ENCODE assay signal across 12 cellular contexts in the genomic region with DNA sequence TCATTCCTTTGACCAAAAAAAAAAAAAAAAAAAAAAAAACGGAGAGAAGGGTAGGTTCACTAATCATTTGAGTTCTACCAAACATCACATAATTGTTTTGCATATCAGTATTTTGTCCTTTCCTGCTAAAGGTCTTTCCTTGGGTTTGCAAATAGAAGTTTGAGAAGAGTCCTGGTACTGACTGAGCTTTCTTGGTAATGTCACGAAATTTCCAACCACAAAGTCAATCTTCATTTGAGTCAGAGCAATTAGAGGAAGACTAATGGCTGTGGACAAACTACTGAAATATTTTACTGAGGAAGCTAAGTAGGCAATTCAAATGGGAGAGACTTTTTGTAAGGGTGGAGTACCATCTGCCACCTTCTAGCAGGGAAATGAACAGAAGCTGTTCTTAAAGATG. TPM values are rescaled to one million over a fixed set of nuclear protein-coding genes. Genes with fewer than 3 reads are reported as not detected.
DNase-seq lines count a peak whose midpoint lies in the region; ATAC-seq and TF ChIP-seq lines count a peak whose summit lies in the region.
"Had no signal": no experiment of that assay in that cellular context is flagged by ENCODE, and none has a peak within 500 bp of the region (broad histone marks: within the 10 kb centered on the region; RNA-seq: fewer than 3 reads in every experiment).

No MANE protein-coding gene starts in this region.

- H3K4me3 Mint-ChIP-seq in central memory CD8-positive, alpha-beta T cell: peak overlapping the region; percentile 25

- H3K27me3 Mint-ChIP-seq in central memory CD8-positive, alpha-beta T cell: no peaks in the 10 kb centered on the region

- H3K27ac Mint-ChIP-seq in central memory CD8-positive, alpha-beta T cell (ENCODE audit: low read depth): no peak overlapping the region

- no peaks in the 10 kb centered on the region for H3K36me3 ChIP-seq in psoas muscle (ENCODE audit: insufficient read depth in 1 of 2, low read depth in 1 of 2)
- H3K36me3 ChIP-seq: pancreas had no signal

- ATAC-seq in GM18502 (IDR thresholded peaks at IDR 0.05; ENCODE audit: poor library complexity, unreplicated experiment) (peak; percentile 68), GM19463 (IDR thresholded peaks at IDR 0.05; ENCODE audit: unreplicated experiment) (peak; percentile 75), psoas muscle (no peak)
- ATAC-seq in central memory CD8-positive, alpha-beta T cell (replicated peaks; ENCODE audit: extremely low read depth, poor library complexity, severe bottlenecking): no peak
- ATAC-seq: pancreas had no signal

- peaks cover 0 to 12% (median 0%) of the 10 kb centered on the region in 3 donors for H3K27me3 ChIP-seq in psoas muscle (ENCODE audit: insufficient read depth in 3 of 3, low read length in 2 of 3)

- H3K4me3 ChIP-seq in psoas muscle: no peak overlapping the region
- H3K4me3 ChIP-seq: pancreas had no signal

- H3K4me1 ChIP-seq in psoas muscle: no peaks in the 10 kb centered on the region
- H3K4me1 ChIP-seq: pancreas had no signal

- intact Hi-C loops in psoas muscle (cut with DNase I): no loop called here

- TF ChIP-seq CTCF in psoas muscle (IDR thresholded peaks at IDR 0.05): no peak

- no peak overlapping the region for H3K27ac ChIP-seq in psoas muscle
- H3K27ac ChIP-seq: pancreas had no signal

- no peaks in the 10 kb centered on the region for H3K9me3 ChIP-seq in psoas muscle
- H3K9me3 ChIP-seq: pancreas had no signal

- peak; percentile 26 to 79 for DNase-seq in NOMO-1 (lab: John Stamatoyannopoulos, UW; ENCODE audit: unreplicated experiment in 2 of 2)
- no peak for DNase-seq in central memory CD8-positive, alpha-beta T cell (ENCODE audit: low spot score in 2 of 2)
- DNase-seq in activated effector memory CD4-positive, alpha-beta T cell treated with anti-CD3 and anti-CD28 coated beads, Interleukin-2, amount 50 U/mL, for 16 hours: no peak
- no peak for DNase-seq in activated CD8-positive, alpha-beta memory T cell treated with anti-CD3 and anti-CD28 coated beads for 24 hours
- DNase-seq in psoas muscle: no peak
- DNase-seq: mesenchymal stem cell; NCI-H187; pancreas; stimulated activated CD4-positive, alpha-beta T cell treated with anti-CD3 and anti-CD28 coated beads, Interleukin-1b, Interleukin-23, amount 100 ng/mL, for 48 hours had no signal

- peaks cover 53% of the 10 kb centered on the region for H3K4me1 Mint-ChIP-seq in central memory CD8-positive, alpha-beta T cell

- peaks cover 2% of the 10 kb centered on the region for H3K36me3 Mint-ChIP-seq in central memory CD8-positive, alpha-beta T cell (ENCODE audit: insufficient read depth)

- WGBS in psoas muscle, 3 donors: 49 to 94% (median 90%) methylated on average over 2 of the region's 2 CpGs

- H3K9me3 Mint-ChIP-seq in central memory CD8-positive, alpha-beta T cell: peaks cover 5% of the 10 kb centered on the region

RNA-seq across cellular contexts. Expression of gene CD40LG, which starts 21.7 kb away (rescaled TPM):
- under 1 TPM in 1 of 4 donors, not detected in 3; 0.25 TPM for total RNA-seq in psoas muscle
- polyA plus RNA-seq in psoas muscle: not detected
- total RNA-seq: cardiac septum had no signal
- polyA plus RNA-seq: pancreas had no signal

Comparison
In these comparisons a context has a peak if more than half of its experiments do, and no peak if none do; other contexts are left out.
1. ATAC-seq: peak in GM18502 (single experiment) and GM19463 (single experiment); none in central memory CD8-positive, alpha-beta T cell (single experiment) and psoas muscle (0 of 4).
2. DNase-seq: peak in NOMO-1 (2 of 2); none in central memory CD8-positive, alpha-beta T cell (0 of 2), activated effector memory CD4-positive, alpha-beta T cell treated with anti-CD3 and anti-CD28 coated beads, Interleukin-2, amount 50 U/mL, for 16 hours (single experiment), activated CD8-positive, alpha-beta memory T cell treated with anti-CD3 and anti-CD28 coated beads for 24 hours (single experiment) and psoas muscle (0 of 2).